Comparison of ENCODE assay signal across 17 cellular contexts in the genomic region with DNA sequence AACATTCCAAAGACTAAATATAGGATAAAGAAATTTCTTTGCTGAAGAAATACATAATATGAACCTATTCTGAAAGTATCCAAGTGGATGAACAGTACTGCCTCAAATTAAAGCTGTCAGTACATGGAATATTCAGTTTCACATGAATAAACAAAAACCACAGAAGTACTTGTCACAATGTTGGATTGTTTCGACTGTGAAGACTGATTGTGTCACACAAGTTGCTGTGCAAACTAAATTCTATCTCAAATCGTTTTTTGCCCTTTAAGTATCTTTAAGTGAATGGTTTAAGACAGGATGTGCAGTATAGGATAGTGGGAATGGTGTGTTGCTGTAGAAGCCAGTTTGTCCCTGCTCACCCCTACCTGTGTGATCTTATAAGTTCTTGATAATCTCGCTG.
DNase-seq lines count a peak whose midpoint lies in the region; ATAC-seq and TF ChIP-seq lines count a peak whose summit lies in the region.
"Had no signal": no experiment of that assay in that cellular context is flagged by ENCODE, and none has a peak within 500 bp of the region (broad histone marks: within the 10 kb centered on the region; RNA-seq: fewer than 3 reads in every experiment).

No MANE protein-coding gene starts in this region.

- DNase-seq in HFF-Myc (ENCODE audit: extremely low read depth, low read depth) (no peak), adipocyte (ENCODE audit: low read depth) (no peak), fibroblast of pulmonary artery (ENCODE audit: low read depth) (peak; percentile 22), osteocyte (ENCODE audit: extremely low spot score, unreplicated experiment) (no peak), dedifferentiated amniotic fluid mesenchymal stem cell (ENCODE audit: extremely low spot score) (no peak), NCI-H146 treated with DMSO at 0.1 percent for 48 hours (lab: John Stamatoyannopoulos, UW; ENCODE audit: unreplicated experiment) (no peak), posterior vena cava (ENCODE audit: low spot score) (no peak)
- no peak for DNase-seq in activated CD8-positive, alpha-beta memory T cell treated with anti-CD3 and anti-CD28 coated beads, Interleukin-2, amount 10 ng/mL, durations not matched to agents 7 days and 5 days
- DNase-seq: activated CD8-positive, alpha-beta memory T cell treated with anti-CD3 and anti-CD28 coated beads, Interleukin-2, amount 50 U/mL, for 48 hours; NCI-H1105 treated with DMSO at 0.1 percent for 48 hours; NCI-H446; right lobe of liver; SHP77 treated with DMSO at 0.1 percent for 48 hours; stimulated activated CD4-positive, alpha-beta T cell treated with anti-CD3 and anti-CD28 coated beads, Interleukin-2, amount 100 ng/mL, for 24 hours had no signal

- no peaks in the 10 kb centered on the region for H3K27me3 ChIP-seq in adipocyte (replicated peaks; ENCODE audit: control insufficient read depth, insufficient read depth, low read length)
- H3K27me3 ChIP-seq: ascending aorta, right lobe of liver had no signal

- H3K4me3 ChIP-seq in HFF-Myc (replicated peaks; ENCODE audit: low read depth, low read length) (peak overlapping the region; percentile 85), adipocyte (ENCODE audit: low read length) (peak overlapping the region; percentile 1), fibroblast of pulmonary artery (replicated peaks; ENCODE audit: low read depth, low read length) (peak overlapping the region; percentile 1)
- H3K4me3 ChIP-seq: ascending aorta, lung, right lobe of liver had no signal

- peaks cover 91% of the 10 kb centered on the region for H3K4me1 ChIP-seq in adipocyte (ENCODE audit: control insufficient read depth, insufficient read depth, low read length)
- H3K4me1 ChIP-seq: right lobe of liver had no signal

- no peak for ATAC-seq in activated CD8-positive, alpha-beta memory T cell treated with anti-CD3 and anti-CD28 coated beads, Interleukin-2, amount 10 ng/mL, durations not matched to agents 7 days and 5 days
- ATAC-seq: right lobe of liver had no signal

- intact Hi-C loops in posterior vena cava (cut with DNase I) = no loop called here

- no peaks in the 10 kb centered on the region for H3K9me3 ChIP-seq in adipocyte (ENCODE audit: control insufficient read depth, low read length)
- H3K9me3 ChIP-seq: ascending aorta, right lobe of liver had no signal

- H3K4me3 Mint-ChIP-seq in osteocyte (ENCODE audit: unreplicated experiment) = peak overlapping the region; percentile 94
- H3K4me3 Mint-ChIP-seq in activated CD8-positive, alpha-beta memory T cell treated with anti-CD3 and anti-CD28 coated beads, Interleukin-2, amount 10 ng/mL, durations not matched to agents 7 days and 5 days = no peak overlapping the region
- H3K4me3 Mint-ChIP-seq: dendritic cell treated with granulocyte-macrophage colony-stimulating factor and Interleukin-4, amounts not matched to agents 40 ng/mL and 50 ng/mL, for 4 days had no signal

- H3K36me3 ChIP-seq in adipocyte (ENCODE audit: control insufficient read depth, insufficient read depth, low read length, severe bottlenecking) = no peaks in the 10 kb centered on the region
- H3K36me3 ChIP-seq: ascending aorta, right lobe of liver had no signal

- no peaks in the 10 kb centered on the region for H3K9me3 Mint-ChIP-seq in osteocyte (ENCODE audit: unreplicated experiment)
- no peaks in the 10 kb centered on the region for H3K9me3 Mint-ChIP-seq in activated CD8-positive, alpha-beta memory T cell treated with anti-CD3 and anti-CD28 coated beads, Interleukin-2, amount 10 ng/mL, durations not matched to agents 7 days and 5 days (ENCODE audit: low read depth)
- H3K9me3 Mint-ChIP-seq: dendritic cell treated with granulocyte-macrophage colony-stimulating factor and Interleukin-4, amounts not matched to agents 40 ng/mL and 50 ng/mL, for 4 days had no signal

- TF ChIP-seq CTCF in HFF-Myc (IDR thresholded peaks at IDR 0.05; ENCODE audit: low read depth, low read length, missing control alignments) (no peak), fibroblast of pulmonary artery (IDR thresholded peaks at IDR 0.05; ENCODE audit: low read length, missing control alignments) (no peak), osteocyte (IDR thresholded peaks at IDR 0.05) (no peak)

- H3K4me1 Mint-ChIP-seq in osteocyte (ENCODE audit: unreplicated experiment) = peaks cover 80% of the 10 kb centered on the region
- H3K4me1 Mint-ChIP-seq in activated CD8-positive, alpha-beta memory T cell treated with anti-CD3 and anti-CD28 coated beads, Interleukin-2, amount 10 ng/mL, durations not matched to agents 7 days and 5 days = peaks cover 8% of the 10 kb centered on the region

- H3K27ac Mint-ChIP-seq in osteocyte (ENCODE audit: unreplicated experiment) = peak overlapping the region; percentile 97
- no peak overlapping the region for H3K27ac Mint-ChIP-seq in activated CD8-positive, alpha-beta memory T cell treated with anti-CD3 and anti-CD28 coated beads, Interleukin-2, amount 10 ng/mL, durations not matched to agents 7 days and 5 days
- H3K27ac Mint-ChIP-seq: dendritic cell treated with granulocyte-macrophage colony-stimulating factor and Interleukin-4, amounts not matched to agents 40 ng/mL and 50 ng/mL, for 4 days had no signal

- H3K9ac ChIP-seq in adipocyte (ENCODE audit: low read length) = peak overlapping the region; percentile 86

- H3K36me3 Mint-ChIP-seq in osteocyte (ENCODE audit: unreplicated experiment) = peaks cover 6% of the 10 kb centered on the region
- no peaks in the 10 kb centered on the region for H3K36me3 Mint-ChIP-seq in activated CD8-positive, alpha-beta memory T cell treated with anti-CD3 and anti-CD28 coated beads, Interleukin-2, amount 10 ng/mL, durations not matched to agents 7 days and 5 days

- CTCF ChIA-PET in activated CD8-positive, alpha-beta memory T cell treated with anti-CD3 and anti-CD28 coated beads, Interleukin-2, amount 10 ng/mL, durations not matched to agents 7 days and 5 days (lab: Charles Lee) = interaction anchor here (0.7 kb wide), 2 partner anchors 37 to 108 kb away, joined by 3 read pairs; no protein-coding TSS in a partner anchor

- H3K27me3 Mint-ChIP-seq in osteocyte (ENCODE audit: unreplicated experiment) = no peaks in the 10 kb centered on the region
- peaks cover 23% of the 10 kb centered on the region for H3K27me3 Mint-ChIP-seq in activated CD8-positive, alpha-beta memory T cell treated with anti-CD3 and anti-CD28 coated beads, Interleukin-2, amount 10 ng/mL, durations not matched to agents 7 days and 5 days
- H3K27me3 Mint-ChIP-seq: dendritic cell treated with granulocyte-macrophage colony-stimulating factor and Interleukin-4, amounts not matched to agents 40 ng/mL and 50 ng/mL, for 4 days had no signal

Comparison
In these comparisons a context has a peak if more than half of its experiments do, and no peak if none do; other contexts are left out.
1. H3K4me3 ChIP-seq: peak in every context shown above with its lines; median percentile 85 in HFF-Myc; 1 in adipocyte; 1 in fibroblast of pulmonary artery.